ENCODE assay signal across 16 cellular contexts in the genomic region with DNA sequence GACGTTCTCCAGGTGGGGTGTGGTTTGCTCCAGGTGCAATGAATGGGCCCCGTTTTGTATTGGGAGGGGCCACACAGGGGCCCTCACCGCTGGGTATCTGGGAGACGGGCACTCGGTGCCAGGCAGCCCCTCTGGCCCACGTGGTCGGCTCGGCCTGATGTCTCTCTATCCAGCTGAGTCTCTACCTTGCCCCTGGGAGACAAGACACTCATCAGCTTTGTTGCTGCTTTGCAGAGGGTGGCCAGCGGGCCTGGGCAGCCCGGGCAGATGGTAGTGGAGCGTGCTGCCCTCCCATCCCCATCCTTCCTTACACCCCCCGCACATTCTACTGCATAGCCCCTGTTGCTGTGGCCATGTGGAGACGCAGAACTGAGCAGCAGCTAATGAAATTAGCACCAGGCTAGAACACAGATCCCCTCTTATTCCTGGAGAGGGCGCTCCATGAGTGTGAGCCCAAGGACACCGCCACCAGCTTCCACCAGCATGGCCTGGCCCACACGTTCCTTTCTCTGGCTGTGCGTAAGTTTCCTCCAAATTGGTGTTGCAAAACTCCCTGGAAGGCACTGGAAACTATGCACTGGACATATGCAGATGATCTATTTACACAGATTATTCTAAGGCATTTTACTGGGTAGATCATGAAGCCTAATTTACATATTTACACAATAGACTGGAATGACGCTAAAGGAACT.
A peak's percentile ranks its signal among the peaks of the same experiment; 100 is the strongest.
DNase-seq lines count a peak whose midpoint lies in the region; ATAC-seq and TF ChIP-seq lines count a peak whose summit lies in the region.
"Had no signal": no experiment of that assay in that cellular context is flagged by ENCODE, and none has a peak within 500 bp of the region (broad histone marks: within the 10 kb centered on the region; RNA-seq: fewer than 3 reads in every experiment).

No MANE protein-coding gene starts in this region.

- no peak overlapping the region for H3K27ac Mint-ChIP-seq in stimulated activated memory B cell treated with anti-CD40 and anti-IgM and Interleukin-4, amounts not matched to agents 10 μg/mL and 1 μg/mL and 100 μg/mL, for 72 hours
- H3K27ac Mint-ChIP-seq: activated naive CD8-positive, alpha-beta T cell treated with anti-CD3 and anti-CD28 coated beads for 36 hours had no signal

- no peaks in the 10 kb centered on the region for H3K4me1 ChIP-seq in vagina
- H3K4me1 ChIP-seq: esophagus squamous epithelium, pancreas, transverse colon had no signal

- H3K9me3 Mint-ChIP-seq in stimulated activated memory B cell treated with anti-CD40 and anti-IgM and Interleukin-4, amounts not matched to agents 10 μg/mL and 1 μg/mL and 100 μg/mL, for 72 hours = peaks cover 9% of the 10 kb centered on the region
- H3K9me3 Mint-ChIP-seq: activated naive CD8-positive, alpha-beta T cell treated with anti-CD3 and anti-CD28 coated beads for 36 hours had no signal

- no peaks in the 10 kb centered on the region for H3K36me3 ChIP-seq in vagina
- H3K36me3 ChIP-seq: esophagus squamous epithelium, pancreas, SJCRH30, transverse colon had no signal

- TF ChIP-seq POLR2A in vagina (IDR thresholded peaks at IDR 0.05) = no peak

- no peak overlapping the region for H3K4me3 ChIP-seq in vagina
- H3K4me3 ChIP-seq: esophagus squamous epithelium, pancreas, SJCRH30, transverse colon had no signal

- H3K27me3 ChIP-seq in vagina = no peaks in the 10 kb centered on the region
- H3K27me3 ChIP-seq: esophagus squamous epithelium, pancreas, transverse colon had no signal

- H3K27ac ChIP-seq in vagina = no peak overlapping the region
- H3K27ac ChIP-seq: esophagus squamous epithelium, pancreas, SJCRH30, transverse colon had no signal

- no peaks in the 10 kb centered on the region for H3K4me1 Mint-ChIP-seq in stimulated activated memory B cell treated with anti-CD40 and anti-IgM and Interleukin-4, amounts not matched to agents 10 μg/mL and 1 μg/mL and 100 μg/mL, for 72 hours
- H3K4me1 Mint-ChIP-seq: activated naive CD8-positive, alpha-beta T cell treated with anti-CD3 and anti-CD28 coated beads for 36 hours had no signal

- peak; percentile 58 for DNase-seq in NCI-H748 (lab: John Stamatoyannopoulos, UW; ENCODE audit: unreplicated experiment)
- DNase-seq in NCI-H748 treated with DMSO at 0.1 percent for 48 hours (lab: John Stamatoyannopoulos, UW) = no peak
- peak; percentile 29 for DNase-seq in NCI-H526 treated with DMSO at 0.1 percent for 48 hours (lab: John Stamatoyannopoulos, UW)
- DNase-seq in fibroblast of gingiva (ENCODE audit: low read depth) = peak; percentile 87
- no peak for DNase-seq in vagina (ENCODE audit: extremely low spot score in 2 of 2)
- DNase-seq: activated CD8-positive, alpha-beta memory T cell treated with anti-CD3 and anti-CD28 coated beads, Interleukin-2, amount 50 U/mL, for 4 hours; activated naive CD8-positive, alpha-beta T cell treated with anti-CD3 and anti-CD28 coated beads for 36 hours; esophagus squamous epithelium; mesenchymal stem cell; NCI-H1105; pancreas; SJCRH30; transverse colon had no signal

- no peak overlapping the region for H3K4me3 Mint-ChIP-seq in stimulated activated memory B cell treated with anti-CD40 and anti-IgM and Interleukin-4, amounts not matched to agents 10 μg/mL and 1 μg/mL and 100 μg/mL, for 72 hours
- H3K4me3 Mint-ChIP-seq: activated naive CD8-positive, alpha-beta T cell treated with anti-CD3 and anti-CD28 coated beads for 36 hours had no signal

- H3K36me3 Mint-ChIP-seq in stimulated activated memory B cell treated with anti-CD40 and anti-IgM and Interleukin-4, amounts not matched to agents 10 μg/mL and 1 μg/mL and 100 μg/mL, for 72 hours = no peaks in the 10 kb centered on the region
- H3K36me3 Mint-ChIP-seq: activated naive CD8-positive, alpha-beta T cell treated with anti-CD3 and anti-CD28 coated beads for 36 hours had no signal

- peak; percentile 12 for ATAC-seq in stimulated activated memory B cell treated with anti-CD40 and anti-IgM and Interleukin-4, amounts not matched to agents 10 μg/mL and 1 μg/mL and 100 μg/mL, for 72 hours
- ATAC-seq in HG02798 (IDR thresholded peaks at IDR 0.05; ENCODE audit: poor library complexity, unreplicated experiment) = no peak
- ATAC-seq in HG02852 (IDR thresholded peaks at IDR 0.05; ENCODE audit: unreplicated experiment) = no peak

- no peaks in the 10 kb centered on the region for H3K9me3 ChIP-seq in vagina
- H3K9me3 ChIP-seq: esophagus squamous epithelium, pancreas, SJCRH30, transverse colon had no signal

- no peak for TF ChIP-seq CTCF in vagina (IDR thresholded peaks at IDR 0.05)

- intact Hi-C loops in vagina (cut with DNase I) = no loop called here

- H3K27me3 Mint-ChIP-seq in stimulated activated memory B cell treated with anti-CD40 and anti-IgM and Interleukin-4, amounts not matched to agents 10 μg/mL and 1 μg/mL and 100 μg/mL, for 72 hours = no peaks in the 10 kb centered on the region
- H3K27me3 Mint-ChIP-seq: activated naive CD8-positive, alpha-beta T cell treated with anti-CD3 and anti-CD28 coated beads for 36 hours had no signal

Comparison
In these comparisons a context has a peak if more than half of its experiments do, and no peak if none do; other contexts are left out.
1. DNase-seq: peak in NCI-H748 (single experiment), NCI-H526 treated with DMSO at 0.1 percent for 48 hours (single experiment) and fibroblast of gingiva (single experiment); none in NCI-H748 treated with DMSO at 0.1 percent for 48 hours (single experiment) and vagina (0 of 2).